ENCODE assay signal across 9 cellular contexts in the genomic region with DNA sequence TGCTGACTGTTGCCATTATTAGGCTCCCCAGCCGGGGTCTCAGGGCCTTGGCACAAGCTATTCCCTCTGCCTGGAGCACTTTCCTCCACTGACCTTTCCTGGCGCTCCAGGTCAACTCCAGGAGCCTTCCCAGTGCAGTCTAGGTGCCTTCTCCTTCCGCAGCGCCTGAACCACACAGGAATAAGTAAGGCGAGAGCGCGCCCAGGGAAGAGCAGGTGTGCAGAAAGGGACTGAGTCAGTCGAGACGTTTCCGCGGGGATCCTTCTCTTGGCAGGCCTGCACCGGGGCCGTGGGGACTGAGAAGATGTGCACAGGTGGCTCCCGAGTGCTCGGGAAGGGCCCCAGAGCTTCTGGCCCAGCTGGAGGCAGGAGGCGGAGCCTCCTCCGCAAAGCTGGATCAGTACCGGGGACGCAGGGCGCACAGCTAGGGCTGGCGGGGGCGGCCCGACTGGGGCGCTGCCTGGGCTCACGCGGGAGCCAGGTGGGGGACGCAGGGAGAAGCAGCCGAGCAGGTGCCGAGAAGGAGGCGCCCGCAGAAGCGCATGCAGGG. TPM values are rescaled to one million over a fixed set of nuclear protein-coding genes. Genes with fewer than 3 reads are reported as not detected.
DNase-seq lines count a peak whose midpoint lies in the region; ATAC-seq and TF ChIP-seq lines count a peak whose summit lies in the region.
"Had no signal": no experiment of that assay in that cellular context is flagged by ENCODE, and none has a peak within 500 bp of the region (broad histone marks: within the 10 kb centered on the region; RNA-seq: fewer than 3 reads in every experiment).

No MANE protein-coding gene starts in this region.

- H3K27ac Mint-ChIP-seq in T-helper 17 cell, result peak overlapping the region; percentile 61

- peaks cover 23% of the 10 kb centered on the region for H3K27me3 Mint-ChIP-seq in T-helper 17 cell

- H3K9me3 ChIP-seq in T-helper 17 cell (ENCODE audit: control insufficient read depth, low read length, poor library complexity, severe bottlenecking) (no peaks in the 10 kb centered on the region), neutrophil (no peaks in the 10 kb centered on the region)

- H3K27me3 ChIP-seq in neutrophil, result peaks cover 62% of the 10 kb centered on the region

- H3K36me3 Mint-ChIP-seq in T-helper 17 cell (ENCODE audit: low read depth), result peaks cover 2% of the 10 kb centered on the region

- no peak overlapping the region for H3K27ac ChIP-seq in neutrophil

- H3K36me3 ChIP-seq in neutrophil, result peaks cover 23% of the 10 kb centered on the region

- peaks cover 6% of the 10 kb centered on the region for H3K4me1 Mint-ChIP-seq in T-helper 17 cell

- peaks cover 8 to 18% of the 10 kb centered on the region in 2 experiments for H3K4me1 ChIP-seq in neutrophil (ENCODE audit: control insufficient read depth in 1 of 2, insufficient read depth in 1 of 2, low read depth in 1 of 2, low read length in 1 of 2)

- DNase-seq in T-helper 17 cell (peak in 1 of 3 donors; percentile 23), epithelial cell of esophagus (ENCODE audit: low read depth) (peak; percentile 33), midbrain (lab: John Stamatoyannopoulos, UW) (no peak)
- DNase-seq in activated CD4-positive, CD25-positive, alpha-beta regulatory T cell (lab: John Stamatoyannopoulos, UW), result no peak

- H3K4me3 ChIP-seq in GM12875 (ENCODE audit: low read depth, low read length), result peak overlapping the region; percentile 56
- no peak overlapping the region for H3K4me3 ChIP-seq in epithelial cell of esophagus (ENCODE audit: low read length)
- peak overlapping the region; percentile 54 to 62 for H3K4me3 ChIP-seq in neutrophil (ENCODE audit: low read depth in 1 of 2, low read length in 1 of 2)

- peak overlapping the region; percentile 83 for H3K4me3 Mint-ChIP-seq in T-helper 17 cell

- ATAC-seq in HG02981 (IDR thresholded peaks at IDR 0.05; ENCODE audit: unreplicated experiment) (peak; percentile 21), T-helper 17 cell (peak; percentile 24), GM21576 (IDR thresholded peaks at IDR 0.05; ENCODE audit: unreplicated experiment) (no peak)

- no peak for TF ChIP-seq CTCF in GM12875 (IDR thresholded peaks at IDR 0.05; ENCODE audit: borderline replicate concordance, insufficient read depth, low read depth, low read length)
- TF ChIP-seq CTCF in epithelial cell of esophagus (IDR thresholded peaks at IDR 0.05; ENCODE audit: insufficient read depth, low read depth, low read length, missing control alignments), result no peak
- TF ChIP-seq CTCF in neutrophil (IDR thresholded peaks at IDR 0.05), result no peak

RNA-seq across cellular contexts. Expression of a gene that starts 0.8 kb away (rescaled TPM):
- total RNA-seq in T-helper 17 cell, result under 1 TPM in 1 of 2 donors, not detected in 1; 0.23 TPM
- total RNA-seq: LHCN-M2 had no signal
